ENCODE assay signal across 8 cellular contexts in genomic region chr14:32073537-32074189, GRCh38. TPM values are rescaled to one million over a fixed set of nuclear protein-coding genes. Genes with fewer than 3 reads are reported as not detected.
DNase-seq lines count a peak whose midpoint lies in the region; ATAC-seq, FAIRE-seq and TF ChIP-seq lines count a peak whose summit lies in the region.

No MANE protein-coding gene starts in this region.

- H3K4ac ChIP-seq in H1 (replicated peaks; ENCODE audit: insufficient read length, low read depth, low read length): no peak overlapping the region

- H3K9me3 Mint-ChIP-seq in naive B cell: no peaks in the 10 kb centered on the region

- H4K91ac ChIP-seq in H1 (replicated peaks; ENCODE audit: insufficient read length, low read length): no peak overlapping the region

- peak; percentile 62 to 63 for TF ChIP-seq RAD21 in H1 (IDR thresholded peaks at IDR 0.05 in 1 of 2, conservative IDR thresholded peaks at IDR 0.05 in 1 of 2; ENCODE audit: low read depth in 2 of 2, low read length in 2 of 2)

- no peak overlapping the region for H3K18ac ChIP-seq in H1 (ENCODE audit: extremely low read depth, low read length)

- H3K9me3 ChIP-seq in HEK293 (ENCODE audit: control insufficient read depth, insufficient read depth, low read depth, low read length): no peaks in the 10 kb centered on the region
- H3K9me3 ChIP-seq in H1 (ENCODE audit: insufficient read depth in 2 of 2, low read depth in 1 of 2, low read length in 1 of 2): no peaks in the 10 kb centered on the region

- no peak overlapping the region for H4K8ac ChIP-seq in H1 (ENCODE audit: extremely low read depth, insufficient read depth, low read length)

- H3K79me1 ChIP-seq in H1 (ENCODE audit: low read depth, low read length): no peaks in the 10 kb centered on the region

- H2BK20ac ChIP-seq in H1 (ENCODE audit: low read length): no peak overlapping the region

- no peaks in the 10 kb centered on the region for H3K36me3 ChIP-seq in HEK293 (ENCODE audit: control insufficient read depth in 2 of 2, insufficient read depth in 1 of 2, low read length in 2 of 2)
- H3K36me3 ChIP-seq in H1 (ENCODE audit: control insufficient read depth in 2 of 4, insufficient read depth in 4 of 4, low read length in 3 of 4): no peaks in the 10 kb centered on the region

- H3K4me1 Mint-ChIP-seq in naive B cell: peaks cover 10 to 18% (median 18%) of the 10 kb centered on the region in 3 donors

- H2BK15ac ChIP-seq in H1 (ENCODE audit: low read length): no peak overlapping the region

- H4K20me1 ChIP-seq in H1 (replicated peaks in 1 of 2; ENCODE audit: control insufficient read depth in 1 of 2, insufficient read depth in 2 of 2, low read length in 2 of 2): no peaks in the 10 kb centered on the region

- TF ChIP-seq EP300 in H1 (IDR thresholded peaks at IDR 0.05; ENCODE audit: borderline replicate concordance in 1 of 2, low read depth in 2 of 2, low read length in 2 of 2): no peak

- peak; percentile 21 to 32 for ATAC-seq in naive B cell (ENCODE audit: low read depth in 2 of 2)
- ATAC-seq in GM21390 (IDR thresholded peaks at IDR 0.05; ENCODE audit: unreplicated experiment): no peak
- ATAC-seq in HG03521 (IDR thresholded peaks at IDR 0.05; ENCODE audit: unreplicated experiment): no peak

- CTCF ChIA-PET in HEK293 (lab: Yijun Ruan, JAX) (interaction anchor here (0.5 to 4.3 kb wide), 24 partner anchors 8 to 768 kb away, joined by 3 to 29 read pairs (median 3); no protein-coding TSS in a partner anchor), H1 (lab: Charles Lee; ENCODE audit: partially characterized antibody) (interaction anchor here (0.6 to 2.3 kb wide), 22 partner anchors 10 to 1812 kb away, joined by 3 to 16 read pairs (median 4); no protein-coding TSS in a partner anchor)

- no peaks in the 10 kb centered on the region for H3K27me3 ChIP-seq in H1 (replicated peaks in 1 of 4; ENCODE audit: control insufficient read depth in 3 of 4, extremely low read depth in 1 of 4, insufficient read depth in 3 of 4, low read length in 3 of 4)

- TF ChIP-seq CTCF in HEK293 (tag by site-specific recombination; IDR thresholded peaks at IDR 0.05) (peak; percentile 22; the same call in 1 of the 2 replicates), H1 (IDR thresholded peaks at IDR 0.05; ENCODE audit: control extremely low read depth in 1 of 3, insufficient read depth in 1 of 3, low read depth in 1 of 3, low read length in 3 of 3) (peak in 2 of 3 experiments; percentile 45 to 52; a peak in 2 of 4 replicates)

- no peak overlapping the region for H3K27ac Mint-ChIP-seq in naive B cell

- H3K4me2 ChIP-seq in H1 (ENCODE audit: insufficient read depth in 1 of 2, low read depth in 2 of 2, low read length in 2 of 2): no peak overlapping the region

- H3K27ac ChIP-seq in HEK293 (ENCODE audit: extremely low read depth, low read depth, low read length) (no peak overlapping the region), H1 (ENCODE audit: low read depth, low read length) (no peak overlapping the region)

- H2AFZ ChIP-seq in H1 (ENCODE audit: low read length): no peak overlapping the region

- H3K23ac ChIP-seq in H1 (ENCODE audit: insufficient read length): no peak overlapping the region

- no peak overlapping the region for H2BK12ac ChIP-seq in H1 (ENCODE audit: low read depth, low read length)

- no peak overlapping the region for H3K56ac ChIP-seq in H1 (replicated peaks; ENCODE audit: insufficient read length, low read depth, low read length)

- H2BK120ac ChIP-seq in H1 (replicated peaks; ENCODE audit: low read depth, low read length): no peak overlapping the region

- no peak overlapping the region for H3K14ac ChIP-seq in H1 (ENCODE audit: insufficient read length)

- H3K79me2 ChIP-seq in H1 (ENCODE audit: control insufficient read depth in 1 of 2, insufficient read depth in 2 of 2, low read length in 2 of 2): peaks cover 0 to 14% of the 10 kb centered on the region in 2 experiments; a peak in 2 of 4 replicates

- peaks cover 0 to 9% of the 10 kb centered on the region in 2 donors for H3K36me3 Mint-ChIP-seq in naive B cell

- H3K4me1 ChIP-seq in HEK293 (ENCODE audit: control insufficient read depth, insufficient read depth, low read length) (peaks cover 4% of the 10 kb centered on the region), H1 (replicated peaks in 1 of 4; ENCODE audit: control insufficient read depth in 3 of 4, insufficient read depth in 4 of 4, low read length in 3 of 4) (no peaks in the 10 kb centered on the region; a peak in 1 of 7 replicates)

- no peaks in the 10 kb centered on the region for H3K27me3 Mint-ChIP-seq in naive B cell

- H3K9ac ChIP-seq in H1 (replicated peaks in 1 of 4; ENCODE audit: extremely low read depth in 1 of 4, low read depth in 3 of 4, low read length in 3 of 4): no peak overlapping the region

- peak; percentile 72 for DNase-seq in Daoy (ENCODE audit: low read depth)
- peak; percentile 73 for DNase-seq in NCI-H2107 (lab: John Stamatoyannopoulos, UW)
- DNase-seq in H1 (ENCODE audit: low read depth in 1 of 2, low spot score in 2 of 2): no peak
- DNase-seq in naive B cell: peak; percentile 73

- WGBS in H1 (ENCODE audit: extremely low coverage in 1 of 2, insufficient coverage in 1 of 2, insufficient read length in 1 of 2, insufficient replicate concordance in 2 of 2, low coverage in 1 of 2, low lambda C conversion rate in 2 of 2, missing lambda C conversion rate in 1 of 2), 2 experiments: 90% methylated on average over 6 of the region's 6 CpGs; no CpG with 5 or more reads in 1 of the 2 experiments

- FAIRE-seq in TTC549 (lab: Jason Lieb, UNC) (peak; percentile 93), H1 (lab: Jason Lieb, UNC) (peak; percentile 85)

- no peak overlapping the region for H2AK5ac ChIP-seq in H1 (ENCODE audit: low read depth, low read length)

- POLR2A ChIA-PET in HEK293 (lab: Yijun Ruan, JAX) (no interaction called here), H1 (lab: Charles Lee; ENCODE audit: partially characterized antibody) (no interaction called here)

- TF ChIP-seq POLR2A in H1 (IDR thresholded peaks at IDR 0.05; ENCODE audit: control extremely low read depth in 1 of 2, low read depth in 2 of 2, low read length in 2 of 2): no peak

- peaks cover 9% of the 10 kb centered on the region for H3K23me2 ChIP-seq in H1 (ENCODE audit: low read depth, low read length)

- H3K4me3 ChIP-seq in HEK293 (ENCODE audit: low read depth, low read length): no peak overlapping the region
- no peak overlapping the region for H3K4me3 ChIP-seq in H1 (ENCODE audit: extremely low read depth in 1 of 4, insufficient read depth in 2 of 4, low read depth in 3 of 4, low read length in 4 of 4)

- H3K4me3 Mint-ChIP-seq in naive B cell: peak overlapping the region in 2 of 8 donors; percentile 18 to 83

- H2BK5ac ChIP-seq in H1 (ENCODE audit: low read depth, low read length): no peak overlapping the region

- no peak overlapping the region for H4K5ac ChIP-seq in H1 (ENCODE audit: insufficient read length, low read depth, low read length)

TF ChIP-seq in HEK293, 187 proteins besides CTCF, POLR2A, EP300 and RAD21 (continues in another document):
- TF ChIP-seq ZSCAN23 (tag by site-specific recombination; IDR thresholded peaks at IDR 0.05) (no peak), ZXDB (tag by site-specific recombination; IDR thresholded peaks at IDR 0.05) (no peak), KLF8 (tag by site-specific recombination; IDR thresholded peaks at IDR 0.05) (no peak), ZNF585B (tag by site-specific recombination; IDR thresholded peaks at IDR 0.05) (no peak), ZNF423 (tag by site-specific recombination; IDR thresholded peaks at IDR 0.05) (no peak), ZIC2 (tag by site-specific recombination; IDR thresholded peaks at IDR 0.05) (no peak), ZNF335 (tag by site-specific recombination; conservative IDR thresholded peaks at IDR 0.05) (peak; percentile 61), ZNF654 (tag by site-specific recombination; IDR thresholded peaks at IDR 0.05; ENCODE audit: low read depth) (peak; percentile 58), ZNF510 (tag by site-specific recombination; IDR thresholded peaks at IDR 0.05; ENCODE audit: insufficient replicate concordance) (no peak), ZNF426 (tag by site-specific recombination; IDR thresholded peaks at IDR 0.05) (no peak), ZNF394 (tag by site-specific recombination; IDR thresholded peaks at IDR 0.05; ENCODE audit: borderline replicate concordance) (no peak), TCF7L2 (IDR thresholded peaks at IDR 0.05; ENCODE audit: borderline replicate concordance, low read depth, low read length) (no peak)

TF ChIP-seq in H1, 55 proteins besides CTCF, POLR2A, EP300 and RAD21:
- no peak for TF ChIP-seq POLR2AphosphoS5 (IDR thresholded peaks at IDR 0.05; ENCODE audit: low read depth, low read length)
- TF ChIP-seq RXRA (IDR thresholded peaks at IDR 0.05; ENCODE audit: insufficient read depth, low read depth, low read length): no peak
- TF ChIP-seq KDM4A (IDR thresholded peaks at IDR 0.05; ENCODE audit: low read depth, low read length, severe bottlenecking): no peak
- TF ChIP-seq, protein P1, sequence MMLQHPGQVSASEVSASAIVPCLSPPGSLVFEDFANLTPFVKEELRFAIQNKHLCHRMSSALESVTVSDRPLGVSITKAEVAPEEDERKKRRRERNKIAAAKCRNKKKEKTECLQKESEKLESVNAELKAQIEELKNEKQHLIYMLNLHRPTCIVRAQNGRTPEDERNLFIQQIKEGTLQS (IDR thresholded peaks at IDR 0.05; ENCODE audit: insufficient read depth, low read depth, low read length): no peak
- TF ChIP-seq RNF2 (IDR thresholded peaks at IDR 0.05; ENCODE audit: borderline replicate concordance, low read depth, low read length, missing control alignments, poor library complexity, severe bottlenecking): no peak
- no peak for TF ChIP-seq SUZ12 (IDR thresholded peaks at IDR 0.05; ENCODE audit: low read length)
- TF ChIP-seq TEAD4 (IDR thresholded peaks at IDR 0.05; ENCODE audit: low read depth, low read length): no peak
- no peak for TF ChIP-seq CHD1 (IDR thresholded peaks at IDR 0.05; ENCODE audit: low read depth, low read length)
- TF ChIP-seq KDM5A (IDR thresholded peaks at IDR 0.05; ENCODE audit: low read length): no peak

RNA-seq across cellular contexts. Expression of gene ARHGAP5, which starts 3.4 kb away (rescaled TPM):
- 56.0 and 64.9 TPM in 2 replicates for total RNA-seq in Daoy (2014; rRNA removed; shearing (Covaris generic))
- total RNA-seq in H1 (2021; fragmentation: NEBNext Ultra II Directional; extraction: Animal tissue kit (Norgen Biotek cat#: 25700)): 77.3 and 78.2 TPM in 2 replicates
- polyA plus RNA-seq in H1 (2011; rRNA removed) (3.5 and 7.8 TPM in 2 replicates), naive B cell (ENCODE audit: low read depth in 6 of 6) (10 to 100 TPM; 15.4 to 46.6 (median 39.4) TPM)
- 9.4 TPM for polyA plus RNA-seq in H1 (2011; cell fraction: cytosol; rRNA removed)
- 8.4 TPM for polyA plus RNA-seq in H1 (2011; cell fraction: nucleus; rRNA removed)
- polyA plus RNA-seq in H1 (2012, experiment 1 of 2): 11.4 to 33.3 TPM (median 17.4 TPM) in 4 replicates
- 1.00 TPM for polyA plus RNA-seq in H1 (2012, experiment 2 of 2)
- polyA plus RNA-seq in H1 (2013, experiment 1 of 2): 30.3 TPM
- 30.0 TPM for polyA plus RNA-seq in H1 (2013, experiment 2 of 2)
- polyA minus RNA-seq in H1 (2011; rRNA and poly(A)+ RNA removed): 44.3 and 68.3 TPM in 2 replicates
- polyA minus RNA-seq in H1 (2011; cell fraction: cytosol; rRNA and poly(A)+ RNA removed): 25.5 TPM
- polyA minus RNA-seq in H1 (2011; cell fraction: nucleus; rRNA and poly(A)+ RNA removed): 146 TPM

Comparison
In these comparisons a context has a peak if more than half of its experiments do, and no peak if none do; other contexts are left out.
1. DNase-seq: peak in Daoy (single experiment), NCI-H2107 (single experiment) and naive B cell (single experiment); none in H1 (0 of 2).
2. ATAC-seq: peak in naive B cell (2 of 2); none in GM21390 (single experiment) and HG03521 (single experiment).